ENCODE assay signal across 1 cellular context in genomic region chr7:27143022-27143949, GRCh38.
TF ChIP-seq lines count a peak whose summit lies in the region.

Gene HOXA5 (minus strand): TSS chr7:27143681. CDS start chr7:27143607, 74 bp downstream.

TF ChIP-seq in H1, 55 proteins besides CTCF, POLR2A, EP300 and RAD21 (continued from another document):
- TF ChIP-seq SRF (IDR thresholded peaks at IDR 0.05; ENCODE audit: low read depth, low read length) (peak; percentile 81; the same call in 1 of the 2 replicates), TAF1 (IDR thresholded peaks at IDR 0.05; ENCODE audit: low read depth, low read length) (no peak)
